In the genomic region with DNA sequence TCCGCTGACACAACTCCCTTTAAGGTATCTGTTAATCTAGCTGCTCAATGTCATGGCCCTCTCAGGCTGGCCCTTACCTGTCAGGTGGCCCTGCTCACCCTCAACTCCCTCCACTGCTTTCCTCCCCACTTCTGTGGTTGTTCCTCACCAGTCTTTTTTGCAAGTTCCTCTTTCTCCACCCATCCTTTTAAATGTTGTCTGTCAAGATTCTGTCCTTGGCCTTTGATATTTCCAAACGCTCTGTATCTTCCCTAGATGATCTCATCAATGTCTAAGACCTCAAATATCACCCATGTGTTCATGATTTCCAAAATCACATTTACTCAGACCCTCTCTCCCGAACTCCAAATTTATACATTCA, we compare ENCODE assay signal across 10 cellular contexts. TPM values are rescaled to one million over a fixed set of nuclear protein-coding genes. Genes with fewer than 3 reads are reported as not detected.
DNase-seq lines count a peak whose midpoint lies in the region; ATAC-seq and TF ChIP-seq lines count a peak whose summit lies in the region.
"Had no signal": no experiment of that assay in that cellular context is flagged by ENCODE, and none has a peak within 500 bp of the region (broad histone marks: within the 10 kb centered on the region; RNA-seq: fewer than 3 reads in every experiment).

No MANE protein-coding gene starts in this region.

- peaks cover 4% of the 10 kb centered on the region; the same call in 1 of the 2 replicates for H3F3A ChIP-seq in Loucy (ENCODE audit: low read depth)

- no peaks in the 10 kb centered on the region for H3K27me3 ChIP-seq in CD8-positive, alpha-beta T cell (ENCODE audit: insufficient read depth, low read length)
- H3K27me3 ChIP-seq in Loucy (ENCODE audit: insufficient read depth, low read length, poor library complexity, severe bottlenecking): no peaks in the 10 kb centered on the region
- H3K27me3 ChIP-seq in muscle layer of duodenum (ENCODE audit: low read depth, low read length): no peaks in the 10 kb centered on the region
- no peaks in the 10 kb centered on the region for H3K27me3 ChIP-seq in BE2C

- H3K9me2 ChIP-seq in Loucy (replicated peaks; ENCODE audit: low read depth, low read length): no peaks in the 10 kb centered on the region

- H3K9me3 Mint-ChIP-seq in CD8-positive, alpha-beta T cell: no peaks in the 10 kb centered on the region
- H3K9me3 Mint-ChIP-seq in activated CD4-positive, alpha-beta memory T cell treated with anti-CD3 and anti-CD28 coated beads for 36 hours: no peaks in the 10 kb centered on the region

- H3K79me2 ChIP-seq in Loucy (ENCODE audit: insufficient read depth, low read length): peaks cover 87% of the 10 kb centered on the region

- CTCF ChIA-PET in CD8-positive, alpha-beta T cell (lab: Charles Lee): interaction anchor here (1.1 to 6.8 kb wide), 3 partner anchors 12 to 136 kb away, joined by 3 to 48 read pairs (median 8); no protein-coding TSS in a partner anchor
- CTCF ChIA-PET in activated CD4-positive, alpha-beta memory T cell treated with anti-CD3 and anti-CD28 coated beads for 36 hours (lab: Charles Lee): interaction anchor here (1.0 to 6.0 kb wide), 2 partner anchors 12 to 136 kb away, joined by 3 to 36 read pairs; no protein-coding TSS in a partner anchor

- no peak for TF ChIP-seq CTCF in CD8-positive, alpha-beta T cell (IDR thresholded peaks at IDR 0.05)
- TF ChIP-seq CTCF in Loucy (conservative IDR thresholded peaks at IDR 0.05; ENCODE audit: low read length): no peak
- no peak for TF ChIP-seq CTCF in BE2C (IDR thresholded peaks at IDR 0.05; ENCODE audit: low read depth, low read length)

- H3K4me3 ChIP-seq in CD8-positive, alpha-beta T cell (ENCODE audit: low read depth, low read length): no peak overlapping the region
- H3K4me3 ChIP-seq in Loucy (ENCODE audit: low read length, poor library complexity, severe bottlenecking): peak overlapping the region; percentile 41
- H3K4me3 ChIP-seq in muscle layer of duodenum (ENCODE audit: low read depth in 1 of 2, low read length in 2 of 2): no peak overlapping the region
- no peak overlapping the region for H3K4me3 ChIP-seq in BE2C (ENCODE audit: low read depth, low read length)

- no peak for DNase-seq in CD8-positive, alpha-beta T cell
- DNase-seq in activated CD4-positive, alpha-beta memory T cell treated with anti-CD3 and anti-CD28 coated beads for 36 hours: no peak
- DNase-seq in T1000 (lab: John Stamatoyannopoulos, UW) (no peak), BE2C (no peak), putamen (ENCODE audit: low spot score) (no peak)
- DNase-seq: NCI-H1417 treated with DMSO at 0.1 percent for 48 hours had no signal

- peaks cover 56% of the 10 kb centered on the region for H3K4me1 ChIP-seq in CD8-positive, alpha-beta T cell (ENCODE audit: insufficient read depth, low read length)
- H3K4me1 ChIP-seq in Loucy (ENCODE audit: insufficient read depth, low read length, poor library complexity, severe bottlenecking) (peaks cover 55% of the 10 kb centered on the region), muscle layer of duodenum (ENCODE audit: control insufficient read depth in 1 of 2, insufficient read depth in 2 of 2, low read length in 2 of 2) (peaks cover 4 to 18% of the 10 kb centered on the region in 2 donors), BE2C (no peaks in the 10 kb centered on the region)

- no peak overlapping the region for H2AFZ ChIP-seq in Loucy (ENCODE audit: low read length)

- intact Hi-C loops in CD8-positive, alpha-beta T cell (cut with DNase I, micrococcal nuclease): loop anchor here (5.0 to 10.0 kb wide), 4 partner anchors 38 to 1254 kb away; a partner anchor contains a TSS
- intact Hi-C loops in activated CD4-positive, alpha-beta memory T cell treated with anti-CD3 and anti-CD28 coated beads for 36 hours (cut with micrococcal nuclease): no loop called here

- peaks cover 8% of the 10 kb centered on the region for H3K36me3 Mint-ChIP-seq in CD8-positive, alpha-beta T cell
- peaks cover 9% of the 10 kb centered on the region for H3K36me3 Mint-ChIP-seq in activated CD4-positive, alpha-beta memory T cell treated with anti-CD3 and anti-CD28 coated beads for 36 hours

- H3K4me3 Mint-ChIP-seq in CD8-positive, alpha-beta T cell: peak overlapping the region; percentile 3
- H3K4me3 Mint-ChIP-seq in activated CD4-positive, alpha-beta memory T cell treated with anti-CD3 and anti-CD28 coated beads for 36 hours: peak overlapping the region; percentile 1

- no peak overlapping the region for H3K27ac ChIP-seq in CD8-positive, alpha-beta T cell (ENCODE audit: low read depth, low read length)
- peak overlapping the region; percentile 52 for H3K27ac ChIP-seq in muscle layer of duodenum (ENCODE audit: low read length)

- no peak for ATAC-seq in CD8-positive, alpha-beta T cell
- no peak for ATAC-seq in GM19455 (IDR thresholded peaks at IDR 0.05; ENCODE audit: unreplicated experiment)
- ATAC-seq: left lobe of liver had no signal

- H3K9me3 ChIP-seq in CD8-positive, alpha-beta T cell (ENCODE audit: low read length): no peaks in the 10 kb centered on the region
- H3K9me3 ChIP-seq in Loucy (ENCODE audit: insufficient read depth, low read depth, low read length): no peaks in the 10 kb centered on the region
- H3K9me3 ChIP-seq in muscle layer of duodenum (ENCODE audit: control insufficient read depth in 1 of 2, low read length in 2 of 2): no peaks in the 10 kb centered on the region
- no peaks in the 10 kb centered on the region for H3K9me3 ChIP-seq in BE2C

- H3K27ac Mint-ChIP-seq in CD8-positive, alpha-beta T cell: peak overlapping the region; percentile 7
- peak overlapping the region; percentile 40 for H3K27ac Mint-ChIP-seq in activated CD4-positive, alpha-beta memory T cell treated with anti-CD3 and anti-CD28 coated beads for 36 hours

- H3K9ac ChIP-seq in Loucy (ENCODE audit: low read depth, low read length, poor library complexity, severe bottlenecking): peak overlapping the region; percentile 33

- POLR2A ChIA-PET in CD8-positive, alpha-beta T cell (lab: Charles Lee): interaction anchor here (1.0 to 4.3 kb wide), 4 partner anchors 63 to 111 kb away, joined by 3 to 26 read pairs (median 3); a partner anchor contains a TSS
- POLR2A ChIA-PET in activated CD4-positive, alpha-beta memory T cell treated with anti-CD3 and anti-CD28 coated beads for 36 hours (lab: Charles Lee): interaction anchor here (1.2 kb wide), 1 partner anchor 36 kb away, joined by 4 read pairs; no protein-coding TSS in a partner anchor

- peaks cover 83% of the 10 kb centered on the region for H3K4me1 Mint-ChIP-seq in CD8-positive, alpha-beta T cell (ENCODE audit: low read depth)
- H3K4me1 Mint-ChIP-seq in activated CD4-positive, alpha-beta memory T cell treated with anti-CD3 and anti-CD28 coated beads for 36 hours (ENCODE audit: low read depth): peaks cover 63% of the 10 kb centered on the region

- H3K36me3 ChIP-seq in CD8-positive, alpha-beta T cell (ENCODE audit: insufficient read depth, low read length): no peaks in the 10 kb centered on the region
- H3K36me3 ChIP-seq in Loucy (ENCODE audit: insufficient read depth, low read length) (no peaks in the 10 kb centered on the region), muscle layer of duodenum (ENCODE audit: control insufficient read depth in 1 of 2, insufficient read depth in 2 of 2, low read length in 2 of 2) (peaks cover 0 to 4% of the 10 kb centered on the region in 2 donors), BE2C (no peaks in the 10 kb centered on the region)

- H4K20me1 ChIP-seq in Loucy (ENCODE audit: insufficient read depth, low read length, poor library complexity, severe bottlenecking): peaks cover 42% of the 10 kb centered on the region

- H3K27me3 Mint-ChIP-seq in CD8-positive, alpha-beta T cell (ENCODE audit: low read depth): no peaks in the 10 kb centered on the region
- H3K27me3 Mint-ChIP-seq in activated CD4-positive, alpha-beta memory T cell treated with anti-CD3 and anti-CD28 coated beads for 36 hours: no peaks in the 10 kb centered on the region

- H3K4me2 ChIP-seq in Loucy (ENCODE audit: low read depth, low read length, poor library complexity, severe bottlenecking): peak overlapping the region; percentile 99

RNA-seq across cellular contexts. Expression of a gene that starts 3.5 kb away (rescaled TPM):
- total RNA-seq in CD8-positive, alpha-beta T cell: 10 to 100 TPM; 61.7 to 62.8 TPM
- 10 to 100 TPM; 68.8 to 73.3 TPM for total RNA-seq in activated CD4-positive, alpha-beta memory T cell treated with anti-CD3 and anti-CD28 coated beads for 36 hours
- polyA plus RNA-seq in BE2C (2012; ENCODE audit: insufficient read depth, insufficient read length, low read depth): 10.7 TPM
